11 cellular contexts compared by ENCODE assay signal in the genomic region with DNA sequence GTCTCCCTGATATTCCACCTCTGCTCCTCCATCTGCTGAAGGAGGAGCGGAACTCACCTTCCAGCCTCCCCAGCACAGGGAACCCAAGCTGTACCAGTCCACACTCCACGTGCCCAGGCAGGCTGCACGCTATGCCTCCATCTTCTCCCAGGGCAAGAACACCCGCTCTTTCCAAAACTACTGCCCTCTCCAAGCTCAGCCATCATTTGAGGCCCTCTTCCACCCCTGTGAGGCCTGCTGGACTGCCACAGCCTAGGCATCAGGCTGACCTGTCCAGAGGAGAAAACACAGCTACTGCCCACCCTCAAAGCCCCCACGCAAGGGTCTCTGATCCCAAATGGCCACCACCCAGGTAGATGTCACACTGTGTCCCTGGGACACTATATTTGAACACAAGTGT. TPM values are rescaled to one million over a fixed set of nuclear protein-coding genes. Genes with fewer than 3 reads are reported as not detected.
DNase-seq lines count a peak whose midpoint lies in the region; ATAC-seq and TF ChIP-seq lines count a peak whose summit lies in the region.
"Had no signal": no experiment of that assay in that cellular context is flagged by ENCODE, and none has a peak within 500 bp of the region (broad histone marks: within the 10 kb centered on the region; RNA-seq: fewer than 3 reads in every experiment).

No MANE protein-coding gene starts in this region.

- H3K9me3 ChIP-seq in SJCRH30 (replicated peaks) (no peaks in the 10 kb centered on the region), GM23248 (ENCODE audit: low read depth) (no peaks in the 10 kb centered on the region)

- peaks cover 26% of the 10 kb centered on the region for H3F3A ChIP-seq in GM23248 (ENCODE audit: insufficient read depth)

- peaks cover 27% of the 10 kb centered on the region for H3K4me1 Mint-ChIP-seq in activated CD8-positive, alpha-beta T cell treated with anti-CD3 and anti-CD28 coated beads for 36 hours (ENCODE audit: low read depth)
- H3K4me1 Mint-ChIP-seq in immature natural killer cell = peaks cover 13 to 18% of the 10 kb centered on the region in 2 donors
- peaks cover 49 to 68% of the 10 kb centered on the region in 2 donors for H3K4me1 Mint-ChIP-seq in stimulated activated naive B cell treated with anti-CD40 and anti-IgM and Interleukin-4, amounts not matched to agents 10 μg/mL and 1 μg/mL and 100 μg/mL, for 72 hours

- H3K4me2 ChIP-seq in GM23248 (ENCODE audit: unreplicated experiment) = no peak overlapping the region

- H2AFZ ChIP-seq in GM23248 = no peak overlapping the region

- H3K27me3 ChIP-seq in HL-60 (ENCODE audit: insufficient read depth, poor library complexity, severe bottlenecking) (no peaks in the 10 kb centered on the region), SJCRH30 (peaks cover 12% of the 10 kb centered on the region), GM23248 (replicated peaks; ENCODE audit: insufficient read depth) (0 out of 2 replicates have a peak, but pooled peaks cover 4% of the 10 kb centered on the region)

- H3K79me2 ChIP-seq in GM23248 (ENCODE audit: insufficient read depth) = no peaks in the 10 kb centered on the region

- no peak overlapping the region for H3K9ac ChIP-seq in GM23248

- H3K27ac ChIP-seq in HL-60 (replicated peaks) = peak overlapping the region; percentile 98
- H3K27ac ChIP-seq in SJCRH30 = no peak overlapping the region
- H3K27ac ChIP-seq in GM23248 = no peak overlapping the region

- H3K27me3 Mint-ChIP-seq in activated CD8-positive, alpha-beta T cell treated with anti-CD3 and anti-CD28 coated beads for 36 hours = no peaks in the 10 kb centered on the region
- H3K27me3 Mint-ChIP-seq in immature natural killer cell (ENCODE audit: low read depth in 3 of 3) = peaks cover 0 to 10% (median 8%) of the 10 kb centered on the region in 3 donors
- H3K27me3 Mint-ChIP-seq in stimulated activated naive B cell treated with anti-CD40 and anti-IgM and Interleukin-4, amounts not matched to agents 10 μg/mL and 1 μg/mL and 100 μg/mL, for 72 hours = no peaks in the 10 kb centered on the region

- H3K9me3 Mint-ChIP-seq in activated CD8-positive, alpha-beta T cell treated with anti-CD3 and anti-CD28 coated beads for 36 hours = no peaks in the 10 kb centered on the region
- H3K9me3 Mint-ChIP-seq in immature natural killer cell = no peaks in the 10 kb centered on the region
- no peaks in the 10 kb centered on the region for H3K9me3 Mint-ChIP-seq in stimulated activated naive B cell treated with anti-CD40 and anti-IgM and Interleukin-4, amounts not matched to agents 10 μg/mL and 1 μg/mL and 100 μg/mL, for 72 hours

- intact Hi-C loops in activated CD8-positive, alpha-beta T cell treated with anti-CD3 and anti-CD28 coated beads for 36 hours (cut with micrococcal nuclease) = no loop called here

- H3K27ac Mint-ChIP-seq in activated CD8-positive, alpha-beta T cell treated with anti-CD3 and anti-CD28 coated beads for 36 hours = no peak overlapping the region
- H3K27ac Mint-ChIP-seq in immature natural killer cell = peak overlapping the region in 1 of 6 donors; percentile 59
- H3K27ac Mint-ChIP-seq in stimulated activated naive B cell treated with anti-CD40 and anti-IgM and Interleukin-4, amounts not matched to agents 10 μg/mL and 1 μg/mL and 100 μg/mL, for 72 hours = peak overlapping the region; percentile 85

- CTCF ChIA-PET in activated CD8-positive, alpha-beta T cell treated with anti-CD3 and anti-CD28 coated beads for 36 hours (lab: Charles Lee) = no interaction called here
- CTCF ChIA-PET in GM10248 (lab: Yijun Ruan, JAX) = interaction anchor here (1.1 to 1.6 kb wide), 2 partner anchors 14 to 402 kb away, joined by 3 to 4 read pairs; no protein-coding TSS in a partner anchor

- H3K4me1 ChIP-seq in SJCRH30 (peaks cover 4% of the 10 kb centered on the region; the same call in 1 of the 2 replicates), GM23248 (ENCODE audit: insufficient read depth) (peaks cover 32% of the 10 kb centered on the region)

- DNase-seq in HL-60 (ENCODE audit: low read depth in 1 of 2, low spot score in 1 of 2) (no peak), immature natural killer cell (no peak), AG08396 (ENCODE audit: low spot score) (no peak), GM10248 (ENCODE audit: extremely low spot score) (no peak), SJCRH30 (no peak), GM23248 (no peak)
- no peak for DNase-seq in activated CD8-positive, alpha-beta T cell treated with anti-CD3 and anti-CD28 coated beads for 36 hours
- no peak for DNase-seq in stimulated activated naive B cell treated with anti-CD40 and anti-IgM and Interleukin-4, amounts not matched to agents 10 μg/mL and 1 μg/mL and 100 μg/mL, for 72 hours
- DNase-seq: activated gamma-delta T cell treated with Interleukin-2 at 50 U/mL for 16 hours; erythroblast; stimulated activated CD4-positive, alpha-beta T cell treated with anti-CD3 and anti-CD28 coated beads, Interleukin-12 subunit alpha, Interleukin-12 subunit beta, amount 100 ng/mL, for 4 hours had no signal

- H3K36me3 ChIP-seq in SJCRH30 = no peaks in the 10 kb centered on the region
- H3K36me3 ChIP-seq in GM23248 (ENCODE audit: low read depth) = no peaks in the 10 kb centered on the region

- TF ChIP-seq CTCF in HL-60 (IDR thresholded peaks at IDR 0.05; ENCODE audit: insufficient read depth, low read length) (no peak), GM10248 (IDR thresholded peaks at IDR 0.05; ENCODE audit: control extremely low read depth, extremely low read depth, low read depth, missing control alignments) (no peak)
- no peak for TF ChIP-seq CTCF in activated CD8-positive, alpha-beta T cell treated with anti-CD3 and anti-CD28 coated beads for 36 hours (IDR thresholded peaks at IDR 0.05)

- no peaks in the 10 kb centered on the region for H4K20me1 ChIP-seq in GM23248 (ENCODE audit: insufficient read depth)

- POLR2A ChIA-PET in activated CD8-positive, alpha-beta T cell treated with anti-CD3 and anti-CD28 coated beads for 36 hours (lab: Charles Lee) = no interaction called here
- POLR2A ChIA-PET in GM10248 (lab: Yijun Ruan, JAX) = no interaction called here

- H3K4me3 ChIP-seq in HL-60 (replicated peaks; ENCODE audit: insufficient read depth, low read length) (peak overlapping the region; percentile 67), SJCRH30 (no peak overlapping the region), GM23248 (no peak overlapping the region)

- H3K36me3 Mint-ChIP-seq in activated CD8-positive, alpha-beta T cell treated with anti-CD3 and anti-CD28 coated beads for 36 hours (ENCODE audit: low read depth) = peaks cover 28% of the 10 kb centered on the region
- peaks cover 0 to 6% (median 0%) of the 10 kb centered on the region in 3 donors for H3K36me3 Mint-ChIP-seq in immature natural killer cell
- H3K36me3 Mint-ChIP-seq in stimulated activated naive B cell treated with anti-CD40 and anti-IgM and Interleukin-4, amounts not matched to agents 10 μg/mL and 1 μg/mL and 100 μg/mL, for 72 hours = peaks cover 47 to 60% of the 10 kb centered on the region in 2 donors

- H3K9me2 ChIP-seq in GM23248 (ENCODE audit: insufficient read depth) = no peaks in the 10 kb centered on the region

- in situ Hi-C loops in GM23248 (cut with MboI) = no loop called here

- peak overlapping the region; percentile 82 for H3K4me3 Mint-ChIP-seq in activated CD8-positive, alpha-beta T cell treated with anti-CD3 and anti-CD28 coated beads for 36 hours
- peak overlapping the region; percentile 83 to 89 (median 87) for H3K4me3 Mint-ChIP-seq in immature natural killer cell
- H3K4me3 Mint-ChIP-seq in stimulated activated naive B cell treated with anti-CD40 and anti-IgM and Interleukin-4, amounts not matched to agents 10 μg/mL and 1 μg/mL and 100 μg/mL, for 72 hours = peak overlapping the region; percentile 94 to 99

- no peak for ATAC-seq in activated CD8-positive, alpha-beta T cell treated with anti-CD3 and anti-CD28 coated beads for 36 hours
- ATAC-seq in stimulated activated naive B cell treated with anti-CD40 and anti-IgM and Interleukin-4, amounts not matched to agents 10 μg/mL and 1 μg/mL and 100 μg/mL, for 72 hours (replicated peaks) = no peak

- WGBS in GM23248 (ENCODE audit: low coverage in 1 of 2, low lambda C conversion rate in 2 of 2, missing lambda C conversion rate in 2 of 2), 2 experiments = 93 to 97% methylated on average over 5 of the region's 5 CpGs

RNA-seq across cellular contexts. Expression of a gene that starts 1.8 kb away (rescaled TPM):
- 10 to 100 TPM; 33.7 to 36.2 TPM for total RNA-seq in activated CD8-positive, alpha-beta T cell treated with anti-CD3 and anti-CD28 coated beads for 36 hours
- 10 to 100 TPM; 15.7 to 18.7 (median 16.7) TPM for polyA plus RNA-seq in immature natural killer cell
- total RNA-seq in SJCRH30 (2014; rRNA removed; shearing (Covaris generic)) = 0.89 and 1.4 TPM in 2 replicates
- total RNA-seq in GM23248 (2014; rRNA removed; shearing (Covaris generic)) = 8.3 and 8.4 TPM in 2 replicates
- 4.4 and 5.0 TPM in 2 replicates for polyA plus RNA-seq in GM23248 (2016; fragmentation: Nextera tagmentation; extraction: Ambion mirVana)
